Comparison of ENCODE assay signal across 1 cellular context in genomic region chr12:49092086-49092815, GRCh38.
TF ChIP-seq lines count a peak whose summit lies in the region.

No MANE protein-coding gene starts in this region.

TF ChIP-seq in K562, 482 proteins besides CTCF, POLR2A, EP300 and RAD21 (continued from another document and continues in another):
- TF ChIP-seq, protein P1, sequence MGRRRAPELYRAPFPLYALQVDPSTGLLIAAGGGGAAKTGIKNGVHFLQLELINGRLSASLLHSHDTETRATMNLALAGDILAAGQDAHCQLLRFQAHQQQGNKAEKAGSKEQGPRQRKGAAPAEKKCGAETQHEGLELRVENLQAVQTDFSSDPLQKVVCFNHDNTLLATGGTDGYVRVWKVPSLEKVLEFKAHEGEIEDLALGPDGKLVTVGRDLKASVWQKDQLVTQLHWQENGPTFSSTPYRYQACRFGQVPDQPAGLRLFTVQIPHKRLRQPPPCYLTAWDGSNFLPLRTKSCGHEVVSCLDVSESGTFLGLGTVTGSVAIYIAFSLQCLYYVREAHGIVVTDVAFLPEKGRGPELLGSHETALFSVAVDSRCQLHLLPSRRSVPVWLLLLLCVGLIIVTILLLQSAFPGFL (CRISPR knock-in tag; IDR thresholded peaks at IDR 0.05) = peak; percentile 76; the same call in 1 of the 2 replicates
- no peak for TF ChIP-seq PCBP1 (IDR thresholded peaks at IDR 0.05; ENCODE audit: low read depth, low read length, poor library complexity, severe bottlenecking)
- no peak for TF ChIP-seq MTF1 (CRISPR knock-in tag; IDR thresholded peaks at IDR 0.05; ENCODE audit: borderline replicate concordance)
- 0 out of 2 replicates have a peak, but pooled peaks have one; percentile 95 for TF ChIP-seq RERE (CRISPR knock-in tag; IDR thresholded peaks at IDR 0.05; ENCODE audit: borderline replicate concordance)
- no peak for TF ChIP-seq PYGO2 (tag; IDR thresholded peaks at IDR 0.05)
- no peak for TF ChIP-seq ELF2 (CRISPR knock-in tag; IDR thresholded peaks at IDR 0.05)
- TF ChIP-seq, protein P2, sequence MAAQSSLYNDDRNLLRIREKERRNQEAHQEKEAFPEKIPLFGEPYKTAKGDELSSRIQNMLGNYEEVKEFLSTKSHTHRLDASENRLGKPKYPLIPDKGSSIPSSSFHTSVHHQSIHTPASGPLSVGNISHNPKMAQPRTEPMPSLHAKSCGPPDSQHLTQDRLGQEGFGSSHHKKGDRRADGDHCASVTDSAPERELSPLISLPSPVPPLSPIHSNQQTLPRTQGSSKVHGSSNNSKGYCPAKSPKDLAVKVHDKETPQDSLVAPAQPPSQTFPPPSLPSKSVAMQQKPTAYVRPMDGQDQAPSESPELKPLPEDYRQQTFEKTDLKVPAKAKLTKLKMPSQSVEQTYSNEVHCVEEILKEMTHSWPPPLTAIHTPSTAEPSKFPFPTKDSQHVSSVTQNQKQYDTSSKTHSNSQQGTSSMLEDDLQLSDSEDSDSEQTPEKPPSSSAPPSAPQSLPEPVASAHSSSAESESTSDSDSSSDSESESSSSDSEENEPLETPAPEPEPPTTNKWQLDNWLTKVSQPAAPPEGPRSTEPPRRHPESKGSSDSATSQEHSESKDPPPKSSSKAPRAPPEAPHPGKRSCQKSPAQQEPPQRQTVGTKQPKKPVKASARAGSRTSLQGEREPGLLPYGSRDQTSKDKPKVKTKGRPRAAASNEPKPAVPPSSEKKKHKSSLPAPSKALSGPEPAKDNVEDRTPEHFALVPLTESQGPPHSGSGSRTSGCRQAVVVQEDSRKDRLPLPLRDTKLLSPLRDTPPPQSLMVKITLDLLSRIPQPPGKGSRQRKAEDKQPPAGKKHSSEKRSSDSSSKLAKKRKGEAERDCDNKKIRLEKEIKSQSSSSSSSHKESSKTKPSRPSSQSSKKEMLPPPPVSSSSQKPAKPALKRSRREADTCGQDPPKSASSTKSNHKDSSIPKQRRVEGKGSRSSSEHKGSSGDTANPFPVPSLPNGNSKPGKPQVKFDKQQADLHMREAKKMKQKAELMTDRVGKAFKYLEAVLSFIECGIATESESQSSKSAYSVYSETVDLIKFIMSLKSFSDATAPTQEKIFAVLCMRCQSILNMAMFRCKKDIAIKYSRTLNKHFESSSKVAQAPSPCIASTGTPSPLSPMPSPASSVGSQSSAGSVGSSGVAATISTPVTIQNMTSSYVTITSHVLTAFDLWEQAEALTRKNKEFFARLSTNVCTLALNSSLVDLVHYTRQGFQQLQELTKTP (IDR thresholded peaks at IDR 0.05; ENCODE audit: low read depth in 1 of 2, partially characterized antibody in 2 of 2) = peak; percentile 35 to 88
- TF ChIP-seq HCFC1 (IDR thresholded peaks at IDR 0.05; ENCODE audit: low read depth, low read length) = peak; percentile 61
- TF ChIP-seq CBFA2T2 (conservative IDR thresholded peaks at IDR 0.05) = peak; percentile 90
- peak; percentile 73 for TF ChIP-seq DEAF1 (CRISPR knock-in tag; IDR thresholded peaks at IDR 0.05)
- peak; percentile 20 for TF ChIP-seq POU5F1 (IDR thresholded peaks at IDR 0.05; ENCODE audit: borderline replicate concordance, low read depth, low read length, partially characterized antibody)
- peak; percentile 90; the same call in 1 of the 2 replicates for TF ChIP-seq PHF21A (IDR thresholded peaks at IDR 0.05; ENCODE audit: borderline replicate concordance, low read depth)
- TF ChIP-seq PHB (CRISPR knock-in tag; IDR thresholded peaks at IDR 0.05) = no peak
- TF ChIP-seq SMARCA5 (IDR thresholded peaks at IDR 0.05) = no peak
- TF ChIP-seq ZNF277 (CRISPR knock-in tag; IDR thresholded peaks at IDR 0.05; ENCODE audit: borderline replicate concordance) = no peak
- TF ChIP-seq, protein P3, sequence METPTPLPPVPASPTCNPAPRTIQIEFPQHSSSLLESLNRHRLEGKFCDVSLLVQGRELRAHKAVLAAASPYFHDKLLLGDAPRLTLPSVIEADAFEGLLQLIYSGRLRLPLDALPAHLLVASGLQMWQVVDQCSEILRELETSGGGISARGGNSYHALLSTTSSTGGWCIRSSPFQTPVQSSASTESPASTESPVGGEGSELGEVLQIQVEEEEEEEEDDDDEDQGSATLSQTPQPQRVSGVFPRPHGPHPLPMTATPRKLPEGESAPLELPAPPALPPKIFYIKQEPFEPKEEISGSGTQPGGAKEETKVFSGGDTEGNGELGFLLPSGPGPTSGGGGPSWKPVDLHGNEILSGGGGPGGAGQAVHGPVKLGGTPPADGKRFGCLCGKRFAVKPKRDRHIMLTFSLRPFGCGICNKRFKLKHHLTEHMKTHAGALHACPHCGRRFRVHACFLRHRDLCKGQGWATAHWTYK (CRISPR knock-in tag; IDR thresholded peaks at IDR 0.05) = no peak; the same call in 1 of the 2 replicates
- peak; percentile 93 for TF ChIP-seq POLR2AphosphoS5 (IDR thresholded peaks at IDR 0.05; ENCODE audit: control insufficient read depth, insufficient read depth, low read depth, low read length)
- TF ChIP-seq GATAD2B (IDR thresholded peaks at IDR 0.05; ENCODE audit: borderline replicate concordance) = peak; percentile 80; the same call in 1 of the 2 replicates
- peak; percentile 95 for TF ChIP-seq SMARCA4 (IDR thresholded peaks at IDR 0.05)
- no peak for TF ChIP-seq KHSRP (IDR thresholded peaks at IDR 0.05)
- peak; percentile 96 for TF ChIP-seq BCOR (IDR thresholded peaks at IDR 0.05)
- TF ChIP-seq RBM22 (IDR thresholded peaks at IDR 0.05; ENCODE audit: low read depth, low read length, poor library complexity, severe bottlenecking) = no peak
- no peak for TF ChIP-seq ZNF146 (CRISPR knock-in tag; IDR thresholded peaks at IDR 0.05; ENCODE audit: unreplicated experiment)
- TF ChIP-seq, protein P4, sequence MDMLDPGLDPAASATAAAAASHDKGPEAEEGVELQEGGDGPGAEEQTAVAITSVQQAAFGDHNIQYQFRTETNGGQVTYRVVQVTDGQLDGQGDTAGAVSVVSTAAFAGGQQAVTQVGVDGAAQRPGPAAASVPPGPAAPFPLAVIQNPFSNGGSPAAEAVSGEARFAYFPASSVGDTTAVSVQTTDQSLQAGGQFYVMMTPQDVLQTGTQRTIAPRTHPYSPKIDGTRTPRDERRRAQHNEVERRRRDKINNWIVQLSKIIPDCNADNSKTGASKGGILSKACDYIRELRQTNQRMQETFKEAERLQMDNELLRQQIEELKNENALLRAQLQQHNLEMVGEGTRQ (CRISPR knock-in tag; IDR thresholded peaks at IDR 0.05) = no peak
- no peak for TF ChIP-seq SIN3A (IDR thresholded peaks at IDR 0.05; ENCODE audit: borderline replicate concordance in 2 of 2, control insufficient read depth in 1 of 2, low read depth in 2 of 2, low read length in 2 of 2)
- TF ChIP-seq CBX2 (IDR thresholded peaks at IDR 0.05; ENCODE audit: insufficient read depth, low read length, poor library complexity, severe bottlenecking) = no peak
- peak; percentile 42 for TF ChIP-seq DACH1 (IDR thresholded peaks at IDR 0.05; ENCODE audit: partially characterized antibody)
- TF ChIP-seq SIX5 (IDR thresholded peaks at IDR 0.05; ENCODE audit: borderline replicate concordance in 1 of 2, insufficient read depth in 1 of 2, low read depth in 1 of 2, low read length in 2 of 2) = no peak
- TF ChIP-seq HMBOX1 (IDR thresholded peaks at IDR 0.05) = no peak
- TF ChIP-seq ZNF165 (CRISPR knock-in tag; IDR thresholded peaks at IDR 0.05; ENCODE audit: borderline replicate concordance) = no peak
- TF ChIP-seq ZFP36 (IDR thresholded peaks at IDR 0.05; ENCODE audit: low read depth, low read length, partially characterized antibody) = no peak
- no peak for TF ChIP-seq MIER1 (IDR thresholded peaks at IDR 0.05; ENCODE audit: low read depth)
- no peak for TF ChIP-seq PHTF2 (CRISPR knock-in tag; IDR thresholded peaks at IDR 0.05)
- no peak for TF ChIP-seq ZNF316 (IDR thresholded peaks at IDR 0.05)
- no peak for TF ChIP-seq ZBTB8A (IDR thresholded peaks at IDR 0.05; ENCODE audit: partially characterized antibody)
- peak; percentile 61 for TF ChIP-seq GABPA (tag; conservative IDR thresholded peaks at IDR 0.05; ENCODE audit: low read depth)
- TF ChIP-seq ZNF175 (CRISPR knock-in tag; IDR thresholded peaks at IDR 0.05; ENCODE audit: low read depth) = no peak
- TF ChIP-seq, protein P5, sequence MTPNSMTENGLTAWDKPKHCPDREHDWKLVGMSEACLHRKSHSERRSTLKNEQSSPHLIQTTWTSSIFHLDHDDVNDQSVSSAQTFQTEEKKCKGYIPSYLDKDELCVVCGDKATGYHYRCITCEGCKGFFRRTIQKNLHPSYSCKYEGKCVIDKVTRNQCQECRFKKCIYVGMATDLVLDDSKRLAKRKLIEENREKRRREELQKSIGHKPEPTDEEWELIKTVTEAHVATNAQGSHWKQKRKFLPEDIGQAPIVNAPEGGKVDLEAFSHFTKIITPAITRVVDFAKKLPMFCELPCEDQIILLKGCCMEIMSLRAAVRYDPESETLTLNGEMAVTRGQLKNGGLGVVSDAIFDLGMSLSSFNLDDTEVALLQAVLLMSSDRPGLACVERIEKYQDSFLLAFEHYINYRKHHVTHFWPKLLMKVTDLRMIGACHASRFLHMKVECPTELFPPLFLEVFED (CRISPR knock-in tag; conservative IDR thresholded peaks at IDR 0.05) = no peak
- peak in 1 of 2 experiments; percentile 89; a peak in 2 of 4 replicates for TF ChIP-seq ZNF639 (CRISPR knock-in tag; conservative IDR thresholded peaks at IDR 0.05 in 1 of 2, IDR thresholded peaks at IDR 0.05 in 1 of 2)
- no peak for TF ChIP-seq HDAC6 (IDR thresholded peaks at IDR 0.05; ENCODE audit: low read depth, low read length)
- peak; percentile 96 for TF ChIP-seq CXXC5 (CRISPR knock-in tag; IDR thresholded peaks at IDR 0.05)
- TF ChIP-seq MXI1 (IDR thresholded peaks at IDR 0.05; ENCODE audit: low read depth, low read length) = no peak
- no peak for TF ChIP-seq NFIX (CRISPR knock-in tag; IDR thresholded peaks at IDR 0.05; ENCODE audit: low read depth)
